Comparison of ENCODE assay signal across 11 cellular contexts in the genomic region with DNA sequence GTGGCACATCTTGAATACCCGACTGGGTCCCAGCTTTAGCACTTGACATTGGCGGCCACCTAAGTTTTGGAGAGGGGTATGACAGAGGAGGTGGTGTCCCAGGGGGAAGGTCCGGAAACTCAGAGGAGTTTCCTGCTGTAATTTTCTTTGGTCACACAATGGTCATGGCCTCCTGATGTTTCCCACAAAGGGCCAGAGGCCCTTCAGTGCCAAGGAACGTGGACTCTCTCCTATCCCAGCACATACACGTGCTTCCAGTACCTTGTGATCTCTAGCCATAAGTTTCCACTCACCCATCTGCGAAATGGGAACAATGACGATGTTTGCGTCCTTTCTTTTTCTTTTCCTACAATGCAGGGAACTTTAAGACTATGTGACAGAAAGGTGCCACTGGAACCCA. TPM values are rescaled to one million over a fixed set of nuclear protein-coding genes. Genes with fewer than 3 reads are reported as not detected.
DNase-seq lines count a peak whose midpoint lies in the region; ATAC-seq, FAIRE-seq and TF ChIP-seq lines count a peak whose summit lies in the region.
"Had no signal": no experiment of that assay in that cellular context is flagged by ENCODE, and none has a peak within 500 bp of the region (broad histone marks: within the 10 kb centered on the region; RNA-seq: fewer than 3 reads in every experiment).

No MANE protein-coding gene starts in this region.

- intact Hi-C loops in Caco-2 (cut with micrococcal nuclease; ENCODE audit: unreplicated experiment) (no loop called here), esophagus muscularis mucosa (cut with DNase I) (no loop called here), gastrocnemius medialis (cut with DNase I; ENCODE audit: low total_unique reads) (no loop called here)

- H3K23ac ChIP-seq in H9 (ENCODE audit: insufficient read length, low read depth, low read length) = no peak overlapping the region

- no peak overlapping the region for H2BK5ac ChIP-seq in H9 (ENCODE audit: insufficient read length, low read length)

- H4K5ac ChIP-seq in H9 (ENCODE audit: insufficient read length, low read depth, low read length) = no peak overlapping the region

- H2BK20ac ChIP-seq in H9 (ENCODE audit: low read depth, low read length, poor library complexity, severe bottlenecking) = no peak overlapping the region

- ATAC-seq in T-cell (replicated peaks in 1 of 4) = no peak
- ATAC-seq in gastrocnemius medialis = no peak

- H3K27ac ChIP-seq in esophagus muscularis mucosa (replicated peaks in 1 of 4) (peak overlapping the region; percentile 61 to 81 (median 74)), gastrocnemius medialis (peak overlapping the region; percentile 61 to 72 (median 64)), H9 (ENCODE audit: insufficient read length, low read depth, low read length) (no peak overlapping the region)
- H3K27ac ChIP-seq: HL-60 had no signal

- no peak overlapping the region for H4K8ac ChIP-seq in H9 (replicated peaks; ENCODE audit: insufficient read length, low read depth, low read length)

- no peak overlapping the region for H3K4me3 ChIP-seq in Caco-2 (ENCODE audit: low read depth, low read length)
- no peak overlapping the region for H3K4me3 ChIP-seq in esophagus muscularis mucosa
- no peak overlapping the region for H3K4me3 ChIP-seq in gastrocnemius medialis

- 73% methylated on average over 8 of the region's 8 CpGs for WGBS in esophagus muscularis mucosa
- no CpG with 5 or more reads among the region's 8 CpGs for WGBS in H9 (ENCODE audit: extremely low coverage, insufficient read length, low lambda C conversion rate)

- FAIRE-seq in GM12892 (lab: Jason Lieb, UNC) = no peak

- H3T11ph ChIP-seq in H9 (ENCODE audit: low read length) = no peak overlapping the region

- in situ Hi-C loops in gastrocnemius medialis (cut with MboI; ENCODE audit: low sequenced_read_pairs in 4 of 4) = no loop called here

- H3K36me3 ChIP-seq in Caco-2 (ENCODE audit: control insufficient read depth, insufficient read depth, low read length) = peaks cover 4% of the 10 kb centered on the region
- peaks cover 0 to 51% (median 35%) of the 10 kb centered on the region in 4 donors for H3K36me3 ChIP-seq in esophagus muscularis mucosa
- H3K36me3 ChIP-seq in gastrocnemius medialis = peaks cover 0 to 22% of the 10 kb centered on the region in 2 donors

- H3K4me1 ChIP-seq in Caco-2 = peaks cover 29% of the 10 kb centered on the region
- peaks cover 48 to 88% (median 81%) of the 10 kb centered on the region in 4 donors for H3K4me1 ChIP-seq in esophagus muscularis mucosa
- H3K4me1 ChIP-seq in gastrocnemius medialis = peaks cover 17 to 35% of the 10 kb centered on the region in 2 donors
- peaks cover 8% of the 10 kb centered on the region for H3K4me1 ChIP-seq in H9 (ENCODE audit: insufficient read depth, low read length)

- H3K27me3 Mint-ChIP-seq in Caco-2 (ENCODE audit: insufficient read depth, unreplicated experiment) (no peaks in the 10 kb centered on the region), T-cell (no peaks in the 10 kb centered on the region), H9 (ENCODE audit: low read depth) (peaks cover 63% of the 10 kb centered on the region)

- DNase-seq in Caco-2 = no peak
- DNase-seq in T-cell = no peak
- DNase-seq in esophagus muscularis mucosa (ENCODE audit: extremely low spot score) = no peak
- DNase-seq in gastrocnemius medialis = no peak
- no peak for DNase-seq in H9
- DNase-seq in GM12892 (ENCODE audit: insufficient read length) = no peak
- no peak for DNase-seq in SIG-M5 treated with dmso at 0.1 percent for 504 hours (lab: John Stamatoyannopoulos, UW; ENCODE audit: unreplicated experiment)
- no peak for DNase-seq in NCI-H774 (lab: John Stamatoyannopoulos, UW)
- DNase-seq: activated CD4-positive, alpha-beta T cell treated with anti-CD3 and anti-CD28 coated beads, Interleukin-2, amount 50 U/mL, for 48 hours; NCI-H1436 treated with DMSO at 0.1 percent for 48 hours had no signal

- H3K4ac ChIP-seq in H9 (ENCODE audit: low read depth, low read length) = no peak overlapping the region

- CTCF ChIA-PET in Caco-2 (lab: Charles Lee) = no interaction called here
- CTCF ChIA-PET in T-cell (lab: Charles Lee) = interaction anchor here (0.6 to 1.2 kb wide), 2 partner anchors 9 to 558 kb away, joined by 3 read pairs; no protein-coding TSS in a partner anchor

- H3K9ac ChIP-seq in H9 (ENCODE audit: extremely low read depth, insufficient read length, low read length) = no peak overlapping the region

- no peak overlapping the region for H2AK5ac ChIP-seq in H9 (ENCODE audit: insufficient read length, low read length)

- TF ChIP-seq POLR2A in esophagus muscularis mucosa (IDR thresholded peaks at IDR 0.05; ENCODE audit: low read depth) = no peak
- no peak for TF ChIP-seq POLR2A in gastrocnemius medialis (IDR thresholded peaks at IDR 0.05)
- no peak for TF ChIP-seq POLR2A in GM12892 (IDR thresholded peaks at IDR 0.05; ENCODE audit: low read depth, low read length)

- no peak overlapping the region for H2AFZ ChIP-seq in H9 (ENCODE audit: low read length)

- TF ChIP-seq EP300 in esophagus muscularis mucosa (IDR thresholded peaks at IDR 0.05) = no peak

- H2BK12ac ChIP-seq in H9 (ENCODE audit: insufficient read length, low read depth, low read length) = no peak overlapping the region

- no peak overlapping the region for H3K14ac ChIP-seq in H9 (ENCODE audit: insufficient read depth, low read length)

- H3K4me1 Mint-ChIP-seq in Caco-2 (ENCODE audit: low read depth, unreplicated experiment) = peaks cover 45% of the 10 kb centered on the region
- H3K4me1 Mint-ChIP-seq in T-cell = peaks cover 68 to 85% (median 75%) of the 10 kb centered on the region in 3 donors
- peaks cover 31 to 32% of the 10 kb centered on the region in 2 experiments for H3K4me1 Mint-ChIP-seq in H9

- H2BK120ac ChIP-seq in H9 (ENCODE audit: low read depth, low read length, poor library complexity, severe bottlenecking) = no peak overlapping the region

- H3K9me3 ChIP-seq in Caco-2 (no peaks in the 10 kb centered on the region), esophagus muscularis mucosa (no peaks in the 10 kb centered on the region), gastrocnemius medialis (no peaks in the 10 kb centered on the region), H9 (ENCODE audit: control insufficient read depth, low read depth, low read length) (no peaks in the 10 kb centered on the region)

- H3K79me1 ChIP-seq in H9 (ENCODE audit: insufficient read depth, low read depth, low read length, poor library complexity, severe bottlenecking) = no peaks in the 10 kb centered on the region

- H3K9me3 Mint-ChIP-seq in Caco-2 (ENCODE audit: unreplicated experiment) (peaks cover 7% of the 10 kb centered on the region), T-cell (no peaks in the 10 kb centered on the region), H9 (no peaks in the 10 kb centered on the region; a peak in 3 of 5 replicates)

- H3K27me3 ChIP-seq in Caco-2 (replicated peaks; ENCODE audit: control insufficient read depth, insufficient read depth, low read length) = no peaks in the 10 kb centered on the region
- H3K27me3 ChIP-seq in esophagus muscularis mucosa = no peaks in the 10 kb centered on the region
- H3K27me3 ChIP-seq in gastrocnemius medialis = no peaks in the 10 kb centered on the region
- peaks cover 26% of the 10 kb centered on the region; the same call in 1 of the 2 replicates for H3K27me3 ChIP-seq in H9 (ENCODE audit: insufficient read depth, low read length)

- no peak overlapping the region for H3K56ac ChIP-seq in H9 (ENCODE audit: insufficient read length, low read depth, low read length)

- H2BK15ac ChIP-seq in H9 (ENCODE audit: low read depth, low read length) = no peak overlapping the region

- H4K91ac ChIP-seq in H9 (ENCODE audit: insufficient read length, low read depth, low read length) = no peak overlapping the region

- H3K18ac ChIP-seq in H9 (ENCODE audit: insufficient read length, low read depth, low read length) = no peak overlapping the region

- H4K20me1 ChIP-seq in H9 (ENCODE audit: control insufficient read depth, insufficient read depth, insufficient read length) = no peaks in the 10 kb centered on the region

- TF ChIP-seq CTCF in Caco-2 (IDR thresholded peaks at IDR 0.05; ENCODE audit: insufficient read depth in 1 of 2, low read depth in 1 of 2, low read length in 1 of 2, severe bottlenecking in 1 of 2, unreplicated experiment in 1 of 2) (no peak), esophagus muscularis mucosa (IDR thresholded peaks at IDR 0.05) (no peak), gastrocnemius medialis (IDR thresholded peaks at IDR 0.05 in 4 of 5, conservative IDR thresholded peaks at IDR 0.05 in 1 of 5) (no peak), H9 (conservative IDR thresholded peaks at IDR 0.05) (no peak)

- H3K36me3 Mint-ChIP-seq in Caco-2 (ENCODE audit: insufficient read depth, unreplicated experiment) (peaks cover 90% of the 10 kb centered on the region), T-cell (peaks cover 53% of the 10 kb centered on the region), H9 (ENCODE audit: insufficient read depth in 1 of 3, low read depth in 3 of 3) (peaks cover 19 to 29% (median 19%) of the 10 kb centered on the region in 3 experiments)

- no TSS peak for BruUV-seq in Caco-2 (replicated peaks; lab: Mats Ljungman, UMichigan)

- POLR2A ChIA-PET in Caco-2 (lab: Charles Lee) = no interaction called here
- POLR2A ChIA-PET in T-cell (lab: Charles Lee) = no interaction called here

- H3K27ac Mint-ChIP-seq in Caco-2 (ENCODE audit: unreplicated experiment) (peak overlapping the region; percentile 74), T-cell (peak overlapping the region; percentile 95 to 96), H9 (no peak overlapping the region; a peak in 1 of 7 replicates)

- H3K79me2 ChIP-seq in H9 (ENCODE audit: insufficient read depth, low read length) = no peaks in the 10 kb centered on the region

- H3K4me3 Mint-ChIP-seq in Caco-2 (ENCODE audit: unreplicated experiment) = no peak overlapping the region
- H3K4me3 Mint-ChIP-seq in T-cell = peak overlapping the region in 2 of 3 donors; percentile 13 to 66
- H3K4me3 Mint-ChIP-seq in H9 = no peak overlapping the region

- H3K4me2 ChIP-seq in H9 (ENCODE audit: insufficient read depth, insufficient read length, low read length) = no peak overlapping the region

- no peaks in the 10 kb centered on the region for H3K23me2 ChIP-seq in H9 (ENCODE audit: insufficient read length, low read depth, low read length, poor library complexity, severe bottlenecking)

RNA-seq across cellular contexts. Expression of a gene that starts 13.2 kb away (rescaled TPM):
- total RNA-seq in Caco-2 (2022) (151 and 157 TPM in 2 replicates), T-cell (100 to 1,000 TPM; 146 to 206 (median 169) TPM), esophagus muscularis mucosa (100 to 1,000 TPM in 3 of 4 donors, 10 to 100 TPM in 1; 91.9 to 231 (median 161) TPM), gastrocnemius medialis (100 to 1,000 TPM in 2 of 4 donors, 10 to 100 TPM in 2; 42.6 to 141 (median 89.4) TPM), H9 (2021) (31.3 and 32.2 TPM in 2 replicates)
- polyA plus RNA-seq in GM12892 (2012; ENCODE audit: missing spikeins) = 43.2 TPM

Comparison
In these comparisons a context has a peak if more than half of its experiments do, and no peak if none do; other contexts are left out.
1. H3K27ac Mint-ChIP-seq: peak in Caco-2 (single experiment) and T-cell (2 of 2); none in H9 (0 of 3).
2. H3K4me3 Mint-ChIP-seq: peak in T-cell (2 of 3); none in Caco-2 (single experiment) and H9 (0 of 2).